ENCODE assay signal across 17 cellular contexts in the genomic region with DNA sequence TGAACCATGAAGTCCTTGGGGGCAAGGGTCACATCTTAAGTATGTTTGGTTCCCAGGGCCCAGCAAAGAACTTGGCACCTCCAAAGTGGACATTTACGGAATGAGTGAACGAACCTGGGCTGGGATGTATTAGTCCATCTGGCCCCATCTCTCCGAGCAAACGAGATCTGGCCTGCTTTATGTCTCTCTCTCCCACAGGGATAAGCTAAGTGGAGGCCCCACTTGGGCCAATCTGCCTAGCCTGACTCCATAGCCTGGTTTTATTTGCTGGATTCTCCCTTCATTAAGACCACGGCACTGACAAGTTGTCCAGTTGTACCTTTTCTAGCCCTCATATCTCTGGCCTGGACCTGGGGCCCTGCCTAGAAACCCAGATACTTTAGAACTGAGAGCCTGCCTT. TPM values are rescaled to one million over a fixed set of nuclear protein-coding genes. Genes with fewer than 3 reads are reported as not detected.
DNase-seq lines count a peak whose midpoint lies in the region; ATAC-seq, FAIRE-seq and TF ChIP-seq lines count a peak whose summit lies in the region.
"Had no signal": no experiment of that assay in that cellular context is flagged by ENCODE, and none has a peak within 500 bp of the region (broad histone marks: within the 10 kb centered on the region; RNA-seq: fewer than 3 reads in every experiment).

No MANE protein-coding gene starts in this region.

- H2BK5ac ChIP-seq in neuronal stem cell (ENCODE audit: low read length), result no peak overlapping the region

- H4K91ac ChIP-seq in neuronal stem cell (ENCODE audit: low read depth, low read length, poor library complexity), result no peak overlapping the region

- no peak for TF ChIP-seq RAD21 in GM12878 (IDR thresholded peaks at IDR 0.05; ENCODE audit: insufficient read depth, low read depth, low read length)

- no peaks in the 10 kb centered on the region; a peak in 1 of 4 replicates for H3K27me3 ChIP-seq in GM12878 (replicated peaks in 1 of 2; ENCODE audit: control insufficient read depth in 2 of 2, insufficient read depth in 2 of 2, low read length in 1 of 2)
- no peaks in the 10 kb centered on the region for H3K27me3 ChIP-seq in aorta (ENCODE audit: control insufficient read depth in 1 of 2, insufficient read depth in 2 of 2, low read length in 1 of 2)
- H3K27me3 ChIP-seq in neuronal stem cell (ENCODE audit: control insufficient read depth in 3 of 3, insufficient read depth in 3 of 3, low read depth in 1 of 3, low read length in 3 of 3), result peaks cover 0 to 16% (median 3%) of the 10 kb centered on the region in 3 experiments

- H3K27ac ChIP-seq in GM12878 (ENCODE audit: control insufficient read depth, insufficient read depth) (no peak overlapping the region), aorta (ENCODE audit: low read depth in 1 of 2, low read length in 2 of 2) (peak overlapping the region; percentile 23 to 69), neuronal stem cell (replicated peaks; ENCODE audit: low read length) (no peak overlapping the region)
- H3K27ac ChIP-seq: epithelial cell of prostate had no signal

- H3K36me3 Mint-ChIP-seq in natural killer cell treated with Interleukin-12 subunit alpha and Interleukin-12 subunit beta and Interleukin-15 and Interleukin-18, amount 100 ng/mL, for 72 hours, result peaks cover 5% of the 10 kb centered on the region
- H3K36me3 Mint-ChIP-seq in natural killer cell (no peaks in the 10 kb centered on the region), neural crest cell (ENCODE audit: low read depth) (no peaks in the 10 kb centered on the region)
- peaks cover 0 to 5% of the 10 kb centered on the region in 2 donors for H3K36me3 Mint-ChIP-seq in activated naive CD4-positive, alpha-beta T cell treated with anti-CD3 and anti-CD28 coated beads, Interleukin-2, amount 50 U/mL, for 72 hours
- H3K36me3 Mint-ChIP-seq: memory B cell had no signal

- TF ChIP-seq CTCF in natural killer cell (IDR thresholded peaks at IDR 0.05), result no peak
- TF ChIP-seq CTCF in GM12878 (IDR thresholded peaks at IDR 0.05 in 2 of 3, conservative IDR thresholded peaks at IDR 0.05 in 1 of 3; ENCODE audit: control insufficient read depth in 2 of 3, extremely low read depth in 1 of 3, insufficient read depth in 1 of 3, low read depth in 3 of 3, low read length in 3 of 3), result no peak
- no peak for TF ChIP-seq CTCF in neural crest cell (conservative IDR thresholded peaks at IDR 0.05)

- H3K9me3 ChIP-seq in GM12878 (replicated peaks; ENCODE audit: control insufficient read depth, insufficient read depth, low read length) (no peaks in the 10 kb centered on the region), aorta (ENCODE audit: control insufficient read depth, low read length) (no peaks in the 10 kb centered on the region), neuronal stem cell (replicated peaks in 1 of 2; ENCODE audit: control insufficient read depth in 2 of 2, insufficient read depth in 1 of 2, low read depth in 1 of 2, low read length in 2 of 2) (no peaks in the 10 kb centered on the region)

- in situ Hi-C loops in GM12878 (cut with MboI) (loop anchor here (10.0 kb wide), 1 partner anchor 724 kb away; no protein-coding TSS in a partner anchor), ACHN (cut with HindIII; ENCODE audit: low pct_ligation_motif_present, low pct_unique_long_range_greater_than_20kb, low sequenced_read_pairs) (no loop called here)

- no peak for FAIRE-seq in GM12878 (lab: Jason Lieb, UNC)
- FAIRE-seq: colon had no signal

- no peak for TF ChIP-seq EP300 in GM12878 (IDR thresholded peaks at IDR 0.05; ENCODE audit: borderline replicate concordance in 1 of 2, control insufficient read depth in 1 of 2, low read depth in 2 of 2, low read length in 2 of 2)

- H3K4me2 ChIP-seq in GM12878 (ENCODE audit: control insufficient read depth, insufficient read depth) (0 out of 2 replicates have a peak overlapping the region, but pooled peaks have one; percentile 39), neuronal stem cell (ENCODE audit: insufficient read depth, low read length, poor library complexity, severe bottlenecking) (no peak overlapping the region)
- H3K4me2 ChIP-seq: smooth muscle cell had no signal

- H3K4ac ChIP-seq in neuronal stem cell (ENCODE audit: low read length), result no peak overlapping the region

- POLR2A ChIA-PET in GM12878 (lab: Charles Lee), result no interaction called here

- H3K18ac ChIP-seq in neuronal stem cell (ENCODE audit: low read length), result no peak overlapping the region

- TSS peak; percentile 56 for BruUV-seq in GM12878 (replicated peaks; lab: Mats Ljungman, UMichigan)

- H3K4me3 Mint-ChIP-seq in natural killer cell treated with Interleukin-12 subunit alpha and Interleukin-12 subunit beta and Interleukin-15 and Interleukin-18, amount 100 ng/mL, for 72 hours, result peak overlapping the region; percentile 95
- H3K4me3 Mint-ChIP-seq in natural killer cell (no peak overlapping the region), neural crest cell (peak overlapping the region; percentile 64)

- no peaks in the 10 kb centered on the region for H4K20me1 ChIP-seq in GM12878 (ENCODE audit: control insufficient read depth, insufficient read depth)

- no peak overlapping the region for H3K14ac ChIP-seq in neuronal stem cell (ENCODE audit: low read length)

- peaks cover under 1 to 5% of the 10 kb centered on the region in 2 donors for H3K27me3 Mint-ChIP-seq in natural killer cell treated with Interleukin-12 subunit alpha and Interleukin-12 subunit beta and Interleukin-15 and Interleukin-18, amount 100 ng/mL, for 72 hours
- H3K27me3 Mint-ChIP-seq in natural killer cell (ENCODE audit: low read depth in 2 of 2) (no peaks in the 10 kb centered on the region), neural crest cell (ENCODE audit: low read depth) (peaks cover 16% of the 10 kb centered on the region)
- H3K27me3 Mint-ChIP-seq: memory B cell had no signal

- H2AFZ ChIP-seq in GM12878 (ENCODE audit: control insufficient read depth, low read depth, low read length), result no peak overlapping the region
- H2AFZ ChIP-seq in neuronal stem cell (ENCODE audit: low read length), result no peak overlapping the region

- no peak for TF ChIP-seq POLR2A in GM12878 (IDR thresholded peaks at IDR 0.05; ENCODE audit: low read depth, low read length)

- no peak overlapping the region for H3K9ac ChIP-seq in GM12878 (ENCODE audit: control insufficient read depth, insufficient read depth, low read length)
- no peak overlapping the region for H3K9ac ChIP-seq in neuronal stem cell (ENCODE audit: low read depth, low read length, poor library complexity)

- peak overlapping the region in 1 of 2 donors; percentile 75 for H3K27ac Mint-ChIP-seq in natural killer cell treated with Interleukin-12 subunit alpha and Interleukin-12 subunit beta and Interleukin-15 and Interleukin-18, amount 100 ng/mL, for 72 hours
- H3K27ac Mint-ChIP-seq in natural killer cell (no peak overlapping the region), neural crest cell (ENCODE audit: unreplicated experiment) (no peak overlapping the region)
- no peak overlapping the region for H3K27ac Mint-ChIP-seq in activated naive CD4-positive, alpha-beta T cell treated with anti-CD3 and anti-CD28 coated beads, Interleukin-2, amount 50 U/mL, for 72 hours
- H3K27ac Mint-ChIP-seq: activated CD4-positive, alpha-beta T cell treated with anti-CD3 and anti-CD28 coated beads for 36 hours had no signal

- no peaks in the 10 kb centered on the region; the same call in none of the 2 replicates for H3K79me2 ChIP-seq in GM12878 (ENCODE audit: control insufficient read depth, insufficient read depth, low read length)

- no peaks in the 10 kb centered on the region for H3K9me3 Mint-ChIP-seq in natural killer cell treated with Interleukin-12 subunit alpha and Interleukin-12 subunit beta and Interleukin-15 and Interleukin-18, amount 100 ng/mL, for 72 hours
- H3K9me3 Mint-ChIP-seq in natural killer cell (no peaks in the 10 kb centered on the region), neural crest cell (no peaks in the 10 kb centered on the region)
- no peaks in the 10 kb centered on the region for H3K9me3 Mint-ChIP-seq in activated naive CD4-positive, alpha-beta T cell treated with anti-CD3 and anti-CD28 coated beads, Interleukin-2, amount 50 U/mL, for 72 hours
- H3K9me3 Mint-ChIP-seq: memory B cell had no signal

- H3K36me3 ChIP-seq in GM12878 (ENCODE audit: control insufficient read depth in 2 of 2, insufficient read depth in 2 of 2, low read length in 1 of 2) (no peaks in the 10 kb centered on the region), aorta (ENCODE audit: control insufficient read depth in 1 of 2, insufficient read depth in 2 of 2, low read length in 1 of 2) (no peaks in the 10 kb centered on the region), neuronal stem cell (replicated peaks in 1 of 2; ENCODE audit: control insufficient read depth in 2 of 2, insufficient read depth in 2 of 2, low read length in 2 of 2) (no peaks in the 10 kb centered on the region)

- WGBS in GM12878 (ENCODE audit: insufficient coverage, insufficient replicate concordance, low lambda C conversion rate, missing lambda C conversion rate), result 99% methylated on average over 5 of the region's 5 CpGs
- WGBS in aorta, 2 donors, result 28 to 39% methylated on average over 5 of the region's 5 CpGs
- no CpG with 5 or more reads among the region's 5 CpGs for WGBS in neuronal stem cell (ENCODE audit: extremely low coverage in 2 of 2, insufficient read length in 2 of 2, insufficient replicate concordance in 1 of 2), 2 donors

- no peak overlapping the region for H3K23ac ChIP-seq in neuronal stem cell (ENCODE audit: low read depth, low read length, poor library complexity)

- H3K4me3 ChIP-seq in GM12878 (no peak overlapping the region), aorta (ENCODE audit: low read length in 2 of 2) (peak overlapping the region; percentile 29 to 92), neuronal stem cell (ENCODE audit: low read length in 2 of 2) (no peak overlapping the region)

- no peak overlapping the region for H4K8ac ChIP-seq in neuronal stem cell (ENCODE audit: low read depth, low read length)

- H2AK5ac ChIP-seq in neuronal stem cell (ENCODE audit: low read depth, low read length), result no peak overlapping the region

- no peak for ATAC-seq in natural killer cell treated with Interleukin-12 subunit alpha and Interleukin-12 subunit beta and Interleukin-15 and Interleukin-18, amount 100 ng/mL, for 72 hours
- ATAC-seq in natural killer cell (no peak), GM12878 (no peak), aorta (ENCODE audit: low FRiP score) (no peak)
- no peak for ATAC-seq in activated naive CD4-positive, alpha-beta T cell treated with anti-CD3 and anti-CD28 coated beads, Interleukin-2, amount 50 U/mL, for 72 hours
- ATAC-seq: activated CD4-positive, alpha-beta T cell treated with anti-CD3 and anti-CD28 coated beads for 36 hours; stimulated activated naive CD8-positive, alpha-beta T cell treated with anti-CD3 and anti-CD28 coated beads, Interleukin-15, Interleukin-2, amounts not matched to agents 100 U/mL and 50 U/mL, for 24 hours had no signal

- intact Hi-C loops in natural killer cell (cut with micrococcal nuclease) (loop anchor here (10.0 kb wide), 1 partner anchor 364 kb away; no protein-coding TSS in a partner anchor), GM12878 (cut with micrococcal nuclease; ENCODE audit: unreplicated experiment) (no loop called here), aorta (cut with DNase I) (no loop called here)

- H2BK12ac ChIP-seq in neuronal stem cell (ENCODE audit: low read length), result no peak overlapping the region

- no peak for DNase-seq in natural killer cell treated with Interleukin-12 subunit alpha and Interleukin-12 subunit beta and Interleukin-15 and Interleukin-18, amount 100 ng/mL, for 72 hours (ENCODE audit: low spot score)
- DNase-seq in natural killer cell, result no peak
- no peak for DNase-seq in GM12878 (ENCODE audit: low read depth, low spot score)
- no peak for DNase-seq in neural crest cell (ENCODE audit: low read depth, low spot score)
- DNase-seq in aorta, result no peak
- DNase-seq in activated naive CD4-positive, alpha-beta T cell treated with anti-CD3 and anti-CD28 coated beads, Interleukin-2, amount 50 U/mL, for 72 hours (ENCODE audit: low spot score in 2 of 2), result no peak
- no peak for DNase-seq in neuronal stem cell (ENCODE audit: low spot score)
- no peak for DNase-seq in ACHN
- DNase-seq: activated CD4-positive, alpha-beta T cell treated with anti-CD3 and anti-CD28 coated beads for 36 hours; NCI-H226; SIG-M5; stimulated activated naive CD8-positive, alpha-beta T cell treated with anti-CD3 and anti-CD28 coated beads, Interleukin-15, Interleukin-2, amounts not matched to agents 100 U/mL and 50 U/mL, for 24 hours; T-helper 9 cell had no signal

- SMC1A ChIA-PET in GM12878 (lab: Charles Lee; ENCODE audit: uncharacterized antibody, unreplicated experiment), result no interaction called here

- CTCF ChIA-PET in GM12878 (lab: Yijun Ruan, JAX), result interaction anchor here (4.5 kb wide), 1 partner anchor 8 kb away, joined by 32 read pairs; no protein-coding TSS in a partner anchor

- RAD21 ChIA-PET in GM12878 (lab: Charles Lee; ENCODE audit: unreplicated experiment), result no interaction called here

- H2BK15ac ChIP-seq in neuronal stem cell (ENCODE audit: low read length), result no peak overlapping the region

- peaks cover 2% of the 10 kb centered on the region; the same call in 1 of the 2 replicates for H3K4me1 ChIP-seq in GM12878 (ENCODE audit: control insufficient read depth, insufficient read depth, low read length)
- peaks cover 8 to 26% of the 10 kb centered on the region in 2 donors for H3K4me1 ChIP-seq in aorta (ENCODE audit: control insufficient read depth in 1 of 2, insufficient read depth in 2 of 2, low read length in 2 of 2)
- peaks cover 2 to 5% of the 10 kb centered on the region in 2 donors for H3K4me1 ChIP-seq in neuronal stem cell (ENCODE audit: control insufficient read depth in 2 of 2, insufficient read depth in 1 of 2, low read depth in 1 of 2, low read length in 2 of 2)

- no peak overlapping the region for H2BK120ac ChIP-seq in neuronal stem cell (ENCODE audit: low read depth, low read length)

- H3K4me1 Mint-ChIP-seq in natural killer cell treated with Interleukin-12 subunit alpha and Interleukin-12 subunit beta and Interleukin-15 and Interleukin-18, amount 100 ng/mL, for 72 hours (ENCODE audit: low read depth in 2 of 2), result peaks cover 37 to 41% of the 10 kb centered on the region in 2 donors
- H3K4me1 Mint-ChIP-seq in natural killer cell (peaks cover 44% of the 10 kb centered on the region in 2 donors), neural crest cell (peaks cover 14% of the 10 kb centered on the region)

- H3K79me1 ChIP-seq in neuronal stem cell (ENCODE audit: low read depth, low read length), result no peaks in the 10 kb centered on the region

RNA-seq across cellular contexts. Expression of a gene that starts 2.1 kb away (rescaled TPM):
- 1 to 10 TPM; 6.2 to 7.7 TPM for total RNA-seq in natural killer cell treated with Interleukin-12 subunit alpha and Interleukin-12 subunit beta and Interleukin-15 and Interleukin-18, amount 100 ng/mL, for 72 hours
- total RNA-seq in natural killer cell (1 to 10 TPM; 3.4 to 4.6 (median 3.6) TPM), GM12878 (2014; rRNA removed) (2.5 TPM in 2 replicates), GM12878 (2014; rRNA removed; fragmentation: Illumina TruSeq; extraction: Trizol) (2.0 and 2.5 TPM in 2 replicates), GM12878 (2021) (2.9 and 3.1 TPM in 2 replicates), neural crest cell (8.6 and 9.1 TPM in 2 replicates), aorta (10 to 100 TPM; 23.7 to 31.4 TPM)
- 4.1 and 4.8 TPM in 2 replicates for total RNA-seq in GM12878 (2013; cell fraction: nucleolus; rRNA removed)
- polyA plus RNA-seq in GM12878 (2011; ENCODE audit: low read depth), result 0.96 TPM
- polyA plus RNA-seq in GM12878 (2011; rRNA removed) (2.4 and 3.3 TPM in 2 replicates), GM12878 (2014; fragmentation: Illumina TruSeq; extraction: Trizol) (2.9 and 3.5 TPM in 2 replicates), GM12878 (2014; fragmentation: Nextera tagmentation; extraction: Ambion mirVana) (1 to 10 TPM; 1.2 to 1.4 TPM), GM12878 (2014; rRNA removed) (3.1 and 5.0 TPM in 2 replicates), GM12878 (2016; fragmentation: Nextera tagmentation; extraction: Ambion mirVana) (1 to 10 TPM; 3.0 to 3.7 TPM), aorta (10 to 100 TPM in 1 of 2 donors, 1 to 10 TPM in 1; 7.7 to 12.9 TPM)
- 4.2 and 4.4 TPM in 2 replicates for polyA plus RNA-seq in GM12878 (2011; cell fraction: cytosol; rRNA removed)
- polyA plus RNA-seq in GM12878 (2011; cell fraction: nucleus; rRNA removed), result 2.6 TPM in 2 replicates
- 1.4 and 1.9 TPM in 2 replicates for polyA plus RNA-seq in GM12878 (2012)
- 2.1 and 2.9 TPM in 2 replicates for polyA minus RNA-seq in GM12878 (2011; rRNA and poly(A)+ RNA removed)
- 2.1 TPM in 1 of 2 replicates, not detected in the other for polyA minus RNA-seq in GM12878 (2011; cell fraction: cytosol; rRNA and poly(A)+ RNA removed)
- 1.8 and 2.9 TPM in 2 replicates for polyA minus RNA-seq in GM12878 (2011; cell fraction: nucleus; rRNA and poly(A)+ RNA removed)
- 1 to 10 TPM in 1 of 2 donors, under 1 TPM in 1; 0.39 to 2.1 TPM for total RNA-seq in activated naive CD4-positive, alpha-beta T cell treated with anti-CD3 and anti-CD28 coated beads, Interleukin-2, amount 50 U/mL, for 72 hours
- polyA plus RNA-seq in neuronal stem cell (2013, experiment 1 of 2), result 2.0 TPM
- polyA plus RNA-seq in neuronal stem cell (2013, experiment 2 of 2), result 1.4 TPM

Comparison
In these comparisons a context has a peak if more than half of its experiments do, and no peak if none do; other contexts are left out.
1. H3K27ac ChIP-seq: peak in aorta (2 of 2); none in GM12878 (single experiment) and neuronal stem cell (single experiment).
2. H3K4me3 ChIP-seq: peak in aorta (2 of 2); none in GM12878 (single experiment) and neuronal stem cell (0 of 2).